Comparison of ENCODE assay signal across 1 cellular context in genomic region chr5:132790201-132790870, GRCh38.
A peak's percentile ranks its signal among the peaks of the same experiment; 100 is the strongest.
TF ChIP-seq lines count a peak whose summit lies in the region.

No MANE protein-coding gene starts in this region.

TF ChIP-seq in K562, 482 proteins besides CTCF, POLR2A, EP300 and RAD21 (continues in another document):
- TF ChIP-seq TRIM24 (IDR thresholded peaks at IDR 0.05) (no peak), ETV1 (tag; conservative IDR thresholded peaks at IDR 0.05; ENCODE audit: low read depth) (peak; percentile 49; the same call in 1 of the 2 replicates), RCOR1 (IDR thresholded peaks at IDR 0.05; ENCODE audit: borderline replicate concordance in 1 of 2, low read depth in 2 of 2, low read length in 2 of 2) (peak in 1 of 2 experiments; percentile 83; a peak in 2 of 4 replicates), FOXK2 (conservative IDR thresholded peaks at IDR 0.05 in 1 of 2, IDR thresholded peaks at IDR 0.05 in 1 of 2; ENCODE audit: low read depth in 2 of 2) (peak in 1 of 2 experiments; percentile 41; a peak in 1 of 4 replicates), SP1 (CRISPR knock-in tag; IDR thresholded peaks at IDR 0.05) (no peak), ZNF79 (CRISPR knock-in tag; IDR thresholded peaks at IDR 0.05; ENCODE audit: low read depth) (no peak), ZBTB11 (CRISPR knock-in tag; IDR thresholded peaks at IDR 0.05) (0 out of 6 replicates have a peak, but pooled peaks of 1 of the 3 experiments have one; percentile 18), VEZF1 (CRISPR knock-in tag; IDR thresholded peaks at IDR 0.05) (peak; percentile 51; the same call in 1 of the 2 replicates), RNF2 (IDR thresholded peaks at IDR 0.05) (peak; percentile 65; the same call in 1 of the 2 replicates), RUNX1 (IDR thresholded peaks at IDR 0.05; ENCODE audit: low read depth) (no peak), ZNF175 (CRISPR knock-in tag; IDR thresholded peaks at IDR 0.05; ENCODE audit: low read depth) (no peak), TAL1 (IDR thresholded peaks at IDR 0.05) (peak; percentile 70), ZEB2 (IDR thresholded peaks at IDR 0.05) (peak; percentile 51; the same call in 1 of the 2 replicates), TOE1 (IDR thresholded peaks at IDR 0.05; ENCODE audit: borderline replicate concordance) (no peak), TOE1 (CRISPR knock-in tag; IDR thresholded peaks at IDR 0.05; ENCODE audit: borderline replicate concordance, low read depth) (no peak), TEAD4 (IDR thresholded peaks at IDR 0.05; ENCODE audit: low read length) (peak; percentile 41; the same call in 1 of the 2 replicates), TEAD4 (CRISPR knock-in tag; IDR thresholded peaks at IDR 0.05; ENCODE audit: borderline replicate concordance) (no peak), SMARCA4 (IDR thresholded peaks at IDR 0.05) (peak; percentile 88), ZNF263 (CRISPR knock-in tag; IDR thresholded peaks at IDR 0.05; ENCODE audit: borderline replicate concordance) (peak; percentile 61; the same call in 1 of the 2 replicates), NFE2 (IDR thresholded peaks at IDR 0.05; ENCODE audit: low read depth) (no peak), ZBED1 (IDR thresholded peaks at IDR 0.05) (no peak), CBFA2T3 (IDR thresholded peaks at IDR 0.05) (peak; percentile 82), NFXL1 (CRISPR knock-in tag; IDR thresholded peaks at IDR 0.05) (no peak), CTBP1 (IDR thresholded peaks at IDR 0.05; ENCODE audit: borderline replicate concordance) (peak; percentile 74; the same call in 1 of the 2 replicates), ATF7 (IDR thresholded peaks at IDR 0.05) (peak; percentile 46), SMARCE1 (IDR thresholded peaks at IDR 0.05) (peak; percentile 86), CBFA2T2 (conservative IDR thresholded peaks at IDR 0.05) (peak; percentile 66), ARID1B (IDR thresholded peaks at IDR 0.05) (peak; percentile 88), ZNF282 (CRISPR knock-in tag; IDR thresholded peaks at IDR 0.05) (no peak), BRD9 (IDR thresholded peaks at IDR 0.05; ENCODE audit: low read depth, partially characterized antibody) (peak; percentile 56), FOXJ2 (tag; IDR thresholded peaks at IDR 0.05) (peak; percentile 87), TCF3 (CRISPR knock-in tag; IDR thresholded peaks at IDR 0.05) (peak; percentile 36; the same call in 1 of the 2 replicates), MEIS2 (IDR thresholded peaks at IDR 0.05; ENCODE audit: partially characterized antibody) (peak; percentile 67), LEF1 (IDR thresholded peaks at IDR 0.05) (peak; percentile 57), ZBTB40 (IDR thresholded peaks at IDR 0.05) (0 out of 2 replicates have a peak, but pooled peaks have one; percentile 20), ZBTB40 (CRISPR knock-in tag; IDR thresholded peaks at IDR 0.05) (no peak), SOX6 (IDR thresholded peaks at IDR 0.05) (peak; percentile 93), CC2D1A (IDR thresholded peaks at IDR 0.05) (peak; percentile 12; the same call in 1 of the 2 replicates), MNT (conservative IDR thresholded peaks at IDR 0.05) (no peak), ZNF740 (CRISPR knock-in tag; IDR thresholded peaks at IDR 0.05) (no peak), ZNF740 (tag; IDR thresholded peaks at IDR 0.05) (0 out of 4 replicates have a peak, but pooled peaks of 1 of the 2 experiments have one; percentile 10), HDAC2 (IDR thresholded peaks at IDR 0.05) (peak; percentile 32; the same call in 1 of the 2 replicates), FOXM1 (IDR thresholded peaks at IDR 0.05; ENCODE audit: low read depth) (peak; percentile 82; the same call in 1 of the 2 replicates), FOXM1 (CRISPR knock-in tag; IDR thresholded peaks at IDR 0.05; ENCODE audit: low read depth) (no peak), NCOA1 (IDR thresholded peaks at IDR 0.05; ENCODE audit: low read depth) (0 out of 2 replicates have a peak, but pooled peaks have one; percentile 29), HDAC1 (IDR thresholded peaks at IDR 0.05) (peak; percentile 42 to 76; a peak in 2 of 4 replicates), ZNF449 (CRISPR knock-in tag; IDR thresholded peaks at IDR 0.05) (no peak), JUND (IDR thresholded peaks at IDR 0.05; ENCODE audit: borderline replicate concordance, low read depth, low read length) (peak; percentile 50; the same call in 1 of the 2 replicates), JUND (tag; IDR thresholded peaks at IDR 0.05; ENCODE audit: borderline replicate concordance, low read depth, low read length) (peak; percentile 34; the same call in 1 of the 3 replicates), HES1 (IDR thresholded peaks at IDR 0.05; ENCODE audit: low read depth) (peak; percentile 60; the same call in 1 of the 2 replicates), YY1 (IDR thresholded peaks at IDR 0.05; ENCODE audit: borderline replicate concordance in 1 of 3, control insufficient read depth in 1 of 3, extremely low read depth in 1 of 3, insufficient read depth in 3 of 3, insufficient read length in 1 of 3, insufficient replicate concordance in 2 of 3, low read depth in 1 of 3, low read length in 2 of 3) (no peak)
